9 cellular contexts compared by ENCODE assay signal in genomic region chr6:15329154-15329781, GRCh38.
DNase-seq lines count a peak whose midpoint lies in the region; ATAC-seq and TF ChIP-seq lines count a peak whose summit lies in the region.
"Had no signal": no experiment of that assay in that cellular context is flagged by ENCODE, and none has a peak within 500 bp of the region (broad histone marks: within the 10 kb centered on the region; RNA-seq: fewer than 3 reads in every experiment).

No MANE protein-coding gene starts in this region.

- H3K27me3 ChIP-seq in RWPE2 (ENCODE audit: insufficient read depth, poor library complexity, severe bottlenecking) (no peaks in the 10 kb centered on the region), ascending aorta (no peaks in the 10 kb centered on the region)
- no peaks in the 10 kb centered on the region for H3K27me3 ChIP-seq in effector memory CD4-positive, alpha-beta T cell (replicated peaks; ENCODE audit: control insufficient read depth, insufficient read depth, low read length, poor library complexity, severe bottlenecking)

- peak; percentile 74 for DNase-seq in H4 (ENCODE audit: low spot score)
- no peak for DNase-seq in RWPE2 (ENCODE audit: low spot score)
- peak; percentile 73 for DNase-seq in renal cortical epithelial cell (ENCODE audit: low read depth)
- DNase-seq in ascending aorta (ENCODE audit: low spot score in 2 of 2): no peak
- DNase-seq in effector memory CD4-positive, alpha-beta T cell: no peak
- no peak for DNase-seq in osteocyte (ENCODE audit: extremely low spot score, unreplicated experiment)
- DNase-seq: cortex of kidney had no signal

- H3K4me3 ChIP-seq in RWPE2 (ENCODE audit: severe bottlenecking) (no peak overlapping the region), ascending aorta (no peak overlapping the region)
- H3K4me3 ChIP-seq in effector memory CD4-positive, alpha-beta T cell (ENCODE audit: insufficient read depth, low read depth, low read length, poor library complexity, severe bottlenecking): no peak overlapping the region

- TF ChIP-seq CTCF in RWPE2 (IDR thresholded peaks at IDR 0.05; ENCODE audit: poor library complexity, severe bottlenecking) (no peak), ascending aorta (IDR thresholded peaks at IDR 0.05) (no peak), osteocyte (IDR thresholded peaks at IDR 0.05) (no peak)

- H3K9me3 ChIP-seq in RWPE2 (ENCODE audit: severe bottlenecking) (no peaks in the 10 kb centered on the region), ascending aorta (no peaks in the 10 kb centered on the region)
- no peaks in the 10 kb centered on the region for H3K9me3 ChIP-seq in effector memory CD4-positive, alpha-beta T cell (ENCODE audit: control insufficient read depth, low read length)

- no peaks in the 10 kb centered on the region for H3K36me3 ChIP-seq in RWPE2 (ENCODE audit: low read depth)
- no peaks in the 10 kb centered on the region for H3K36me3 ChIP-seq in ascending aorta
- no peaks in the 10 kb centered on the region for H3K36me3 ChIP-seq in effector memory CD4-positive, alpha-beta T cell (ENCODE audit: control insufficient read depth, insufficient read depth, low read length)

- H3K9me3 Mint-ChIP-seq in osteocyte (ENCODE audit: unreplicated experiment): no peaks in the 10 kb centered on the region

- H3K36me3 Mint-ChIP-seq in osteocyte (ENCODE audit: unreplicated experiment): no peaks in the 10 kb centered on the region

- peak overlapping the region; percentile 3 for H3K27ac ChIP-seq in RWPE2 (ENCODE audit: poor library complexity, severe bottlenecking)
- no peak overlapping the region for H3K27ac ChIP-seq in ascending aorta
- H3K27ac ChIP-seq in effector memory CD4-positive, alpha-beta T cell (ENCODE audit: insufficient read depth, low read length, poor library complexity, severe bottlenecking): no peak overlapping the region

- intact Hi-C loops in ascending aorta (cut with DNase I): no loop called here

- H3K27ac Mint-ChIP-seq in osteocyte (ENCODE audit: unreplicated experiment): no peak overlapping the region

- no peak overlapping the region for H3K4me3 Mint-ChIP-seq in osteocyte (ENCODE audit: unreplicated experiment)

- peak; percentile 93 for ATAC-seq in RWPE2 (ENCODE audit: low read depth)
- ATAC-seq in esophagus mucosa: peak; percentile 40
- no peak for ATAC-seq in HG03135 (IDR thresholded peaks at IDR 0.05; ENCODE audit: unreplicated experiment)

- no peaks in the 10 kb centered on the region for H3K27me3 Mint-ChIP-seq in osteocyte (ENCODE audit: unreplicated experiment)

- H3K4me1 ChIP-seq in RWPE2 (ENCODE audit: insufficient read depth, poor library complexity, severe bottlenecking) (peaks cover 25% of the 10 kb centered on the region), ascending aorta (no peaks in the 10 kb centered on the region)
- H3K4me1 ChIP-seq in effector memory CD4-positive, alpha-beta T cell (ENCODE audit: control insufficient read depth, insufficient read depth, low read length, poor library complexity, severe bottlenecking): peaks cover 22% of the 10 kb centered on the region

- H3K4me1 Mint-ChIP-seq in osteocyte (ENCODE audit: unreplicated experiment): peaks cover 53% of the 10 kb centered on the region

Comparison
In these comparisons a context has a peak if more than half of its experiments do, and no peak if none do; other contexts are left out.
1. DNase-seq: peak in H4 (single experiment) and renal cortical epithelial cell (single experiment); none in RWPE2 (single experiment), ascending aorta (0 of 2), effector memory CD4-positive, alpha-beta T cell (0 of 3) and osteocyte (single experiment).